ENCODE assay signal across 13 cellular contexts in genomic region chr12:106096376-106096775, GRCh38. TPM values are rescaled to one million over a fixed set of nuclear protein-coding genes. Genes with fewer than 3 reads are reported as not detected.
DNase-seq lines count a peak whose midpoint lies in the region; ATAC-seq and TF ChIP-seq lines count a peak whose summit lies in the region.
"Had no signal": no experiment of that assay in that cellular context is flagged by ENCODE, and none has a peak within 500 bp of the region (broad histone marks: within the 10 kb centered on the region; RNA-seq: fewer than 3 reads in every experiment).

No MANE protein-coding gene starts in this region.

- no CpG with 5 or more reads among the region's 12 CpGs for WGBS in trophoblast cell (ENCODE audit: extremely low coverage, insufficient coverage, insufficient read length)

- peak overlapping the region; percentile 88 for H3K4ac ChIP-seq in trophoblast cell (ENCODE audit: low read depth, low read length)

- no peak overlapping the region for H3K4me2 ChIP-seq in trophoblast cell (ENCODE audit: low read length)

- no peaks in the 10 kb centered on the region for H3K9me3 ChIP-seq in trophoblast cell (ENCODE audit: insufficient read depth, low read depth, low read length)
- H3K9me3 ChIP-seq: thyroid gland had no signal

- TF ChIP-seq CTCF in astrocyte of the spinal cord (IDR thresholded peaks at IDR 0.05; ENCODE audit: low read depth, low read length): no peak

- peak; percentile 54 to 78 for ATAC-seq in left cardiac atrium
- ATAC-seq in GM18870 (IDR thresholded peaks at IDR 0.05; ENCODE audit: unreplicated experiment): no peak

- in situ Hi-C loops in astrocyte of the spinal cord (cut with HindIII; ENCODE audit: low sequenced_read_pairs): no loop called here

- no peak overlapping the region for H3K27ac ChIP-seq in ACC112 (ENCODE audit: low read depth, low read length)
- H3K27ac ChIP-seq in trophoblast cell (ENCODE audit: low read depth, low read length): no peak overlapping the region
- H3K27ac ChIP-seq: thyroid gland had no signal

- H3K36me3 ChIP-seq in ACC112 (ENCODE audit: insufficient read depth, low read length) (no peaks in the 10 kb centered on the region), trophoblast cell (ENCODE audit: control insufficient read depth in 1 of 2, insufficient read depth in 2 of 2, low read length in 2 of 2) (peaks cover 31 to 50% of the 10 kb centered on the region in 2 experiments)
- H3K36me3 ChIP-seq: thyroid gland had no signal

- no peaks in the 10 kb centered on the region for H3K79me1 ChIP-seq in trophoblast cell (ENCODE audit: low read length)

- no peak overlapping the region for H3K9ac ChIP-seq in trophoblast cell (ENCODE audit: low read length)

- no peaks in the 10 kb centered on the region for H3K27me3 ChIP-seq in ACC112 (ENCODE audit: insufficient read depth, low read length)
- no peaks in the 10 kb centered on the region for H3K27me3 ChIP-seq in trophoblast cell (ENCODE audit: insufficient read depth, low read length)
- H3K27me3 ChIP-seq: thyroid gland had no signal

- H4K8ac ChIP-seq in trophoblast cell (ENCODE audit: low read depth, low read length): no peak overlapping the region

- H3K14ac ChIP-seq in trophoblast cell (ENCODE audit: low read length): no peak overlapping the region

- no peak overlapping the region for H4K91ac ChIP-seq in trophoblast cell (ENCODE audit: low read depth, low read length)

- H4K12ac ChIP-seq in trophoblast cell (ENCODE audit: low read depth, low read length): no peak overlapping the region

- H2AFZ ChIP-seq in ACC112 (ENCODE audit: low read length, unreplicated experiment) (peak overlapping the region; percentile 12), trophoblast cell (ENCODE audit: insufficient read depth, low read length, poor library complexity) (no peak overlapping the region)

- H3K4me3 ChIP-seq in ACC112 (ENCODE audit: low read depth, low read length) (peak overlapping the region; percentile 12; the same call in 1 of the 2 replicates), astrocyte of the spinal cord (ENCODE audit: low read depth, low read length) (no peak overlapping the region), trophoblast cell (ENCODE audit: low read depth, low read length) (no peak overlapping the region)
- H3K4me3 ChIP-seq: thyroid gland had no signal

- DNase-seq in astrocyte of the spinal cord (ENCODE audit: low read depth, low spot score): peak; percentile 54
- DNase-seq in left cardiac atrium: peak; percentile 34
- DNase-seq in trophoblast cell: no peak
- DNase-seq in NCI-H1417 treated with DMSO at 0.1 percent for 48 hours (lab: John Stamatoyannopoulos, UW): no peak
- no peak for DNase-seq in H4 (ENCODE audit: low spot score)
- no peak for DNase-seq in stimulated activated CD4-positive, alpha-beta T cell treated with anti-CD3 and anti-CD28 coated beads, Interleukin-2, amount 100 ng/mL, for 48 hours
- DNase-seq: activated naive CD8-positive, alpha-beta T cell treated with anti-CD3 and anti-CD28 coated beads for 36 hours; DMS 273 treated with DMSO at 0.1 percent for 48 hours; NCI-H524; SHP77 had no signal

- no peak overlapping the region for H2AK5ac ChIP-seq in trophoblast cell (ENCODE audit: low read length)

- no peaks in the 10 kb centered on the region for H3K79me2 ChIP-seq in ACC112 (ENCODE audit: control insufficient read depth, insufficient read depth, low read length, unreplicated experiment)
- peaks cover 7% of the 10 kb centered on the region for H3K79me2 ChIP-seq in trophoblast cell (ENCODE audit: control insufficient read depth, insufficient read depth, low read length, poor library complexity)

- peak overlapping the region; percentile 39 for H2BK12ac ChIP-seq in trophoblast cell (ENCODE audit: low read length)

- H3K23ac ChIP-seq in trophoblast cell (ENCODE audit: low read length): no peak overlapping the region

- H3K18ac ChIP-seq in trophoblast cell (ENCODE audit: low read length): no peak overlapping the region

- no peak overlapping the region for H2BK120ac ChIP-seq in trophoblast cell (ENCODE audit: insufficient read depth, low read length, poor library complexity)

- intact Hi-C loops in left cardiac atrium (cut with DNase I): no loop called here

- H2BK5ac ChIP-seq in trophoblast cell (ENCODE audit: low read depth, low read length, poor library complexity): no peak overlapping the region

- H3K4me1 ChIP-seq in ACC112 (ENCODE audit: control insufficient read depth, insufficient read depth, low read length, unreplicated experiment) (peaks cover 12% of the 10 kb centered on the region), trophoblast cell (ENCODE audit: control insufficient read depth in 1 of 2, insufficient read depth in 2 of 2, low read length in 2 of 2) (peaks cover 0 to 6% of the 10 kb centered on the region in 2 experiments)

RNA-seq across cellular contexts. Expression of gene NUAK1, which starts 42.4 kb away (rescaled TPM):
- total RNA-seq in left cardiac atrium: 10 to 100 TPM; 20.4 to 40.1 TPM
- polyA plus RNA-seq in trophoblast cell (2013): 34.0 and 34.8 TPM in 2 replicates
- total RNA-seq in H4 (2014; rRNA removed; shearing (Covaris generic)): 7.6 and 9.4 TPM in 2 replicates
- total RNA-seq: activated naive CD8-positive, alpha-beta T cell treated with anti-CD3 and anti-CD28 coated beads for 36 hours had no signal

Comparison
In these comparisons a context has a peak if more than half of its experiments do, and no peak if none do; other contexts are left out.
1. DNase-seq: peak in astrocyte of the spinal cord (single experiment) and left cardiac atrium (single experiment); none in trophoblast cell (0 of 2), NCI-H1417 treated with DMSO at 0.1 percent for 48 hours (single experiment), H4 (single experiment) and stimulated activated CD4-positive, alpha-beta T cell treated with anti-CD3 and anti-CD28 coated beads, Interleukin-2, amount 100 ng/mL, for 48 hours (0 of 2).